ENCODE assay signal across 8 cellular contexts in the genomic region with DNA sequence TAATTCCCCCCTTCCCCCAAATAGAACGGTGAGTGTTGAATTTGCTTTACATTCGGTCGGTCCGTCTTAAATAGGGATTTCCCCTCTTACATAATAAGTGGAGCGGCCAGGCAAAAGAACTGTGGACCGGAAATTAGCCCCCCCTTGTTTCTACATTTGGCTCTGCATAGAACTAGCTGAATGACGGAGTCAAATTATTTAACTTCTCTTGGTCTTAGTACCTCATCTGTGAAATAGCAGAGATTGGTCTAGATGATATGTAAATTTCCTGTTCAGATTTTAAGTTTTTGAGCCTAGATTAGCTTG. TPM values are rescaled to one million over a fixed set of nuclear protein-coding genes. Genes with fewer than 3 reads are reported as not detected.
DNase-seq lines count a peak whose midpoint lies in the region; ATAC-seq and TF ChIP-seq lines count a peak whose summit lies in the region.

No MANE protein-coding gene starts in this region.

- no peak overlapping the region for H3K4ac ChIP-seq in mesendoderm (ENCODE audit: low read depth, low read length)

- DNase-seq in brain microvascular endothelial cell (no peak), mesendoderm (peak; percentile 14), erythroblast (lab: John Stamatoyannopoulos, UW) (no peak), MM.1S (no peak), SW 1271 (lab: John Stamatoyannopoulos, UW) (no peak)
- no peak for DNase-seq in activated CD4-positive, alpha-beta T cell treated with anti-CD3 and anti-CD28 coated beads for 36 hours

- H3K4me1 Mint-ChIP-seq in activated CD4-positive, alpha-beta T cell treated with anti-CD3 and anti-CD28 coated beads for 36 hours = peaks cover 10% of the 10 kb centered on the region

- H3K56ac ChIP-seq in mesendoderm (ENCODE audit: low read length) = peak overlapping the region; percentile 45

- H2BK15ac ChIP-seq in mesendoderm (replicated peaks; ENCODE audit: low read depth) = no peak overlapping the region

- no peaks in the 10 kb centered on the region for H3K9me3 Mint-ChIP-seq in activated CD4-positive, alpha-beta T cell treated with anti-CD3 and anti-CD28 coated beads for 36 hours (ENCODE audit: low read depth)

- H4K8ac ChIP-seq in mesendoderm (ENCODE audit: low read depth, low read length) = no peak overlapping the region

- TF ChIP-seq POLR2A in erythroblast (IDR thresholded peaks at IDR 0.05; ENCODE audit: low read length) = no peak

- H2AK5ac ChIP-seq in mesendoderm (ENCODE audit: low read length) = no peak overlapping the region

- H4K5ac ChIP-seq in mesendoderm (ENCODE audit: low read length) = no peak overlapping the region

- in situ Hi-C loops in brain microvascular endothelial cell (cut with HindIII; ENCODE audit: low pct_ligation_motif_present, low sequenced_read_pairs) = no loop called here

- TF ChIP-seq CTCF in brain microvascular endothelial cell (IDR thresholded peaks at IDR 0.05; ENCODE audit: low read depth, low read length, missing control alignments) (no peak), MM.1S (IDR thresholded peaks at IDR 0.05; ENCODE audit: low read length) (no peak)

- H3K9ac ChIP-seq in mesendoderm (ENCODE audit: low read length) (peak overlapping the region; percentile 45), MM.1S (ENCODE audit: low read length) (no peak overlapping the region)

- H3K27ac ChIP-seq in brain microvascular endothelial cell (no peak overlapping the region), mesendoderm (ENCODE audit: low read depth, low read length) (no peak overlapping the region), MM.1S (ENCODE audit: low read length) (no peak overlapping the region)

- H3K36me3 Mint-ChIP-seq in activated CD4-positive, alpha-beta T cell treated with anti-CD3 and anti-CD28 coated beads for 36 hours (ENCODE audit: low read depth) = no peaks in the 10 kb centered on the region

- H4K20me1 ChIP-seq in MM.1S (ENCODE audit: insufficient read depth, low read length) = no peaks in the 10 kb centered on the region

- no peak overlapping the region for H3K27ac Mint-ChIP-seq in activated CD4-positive, alpha-beta T cell treated with anti-CD3 and anti-CD28 coated beads for 36 hours

- intact Hi-C loops in activated CD4-positive, alpha-beta T cell treated with anti-CD3 and anti-CD28 coated beads for 36 hours (cut with DNase I, micrococcal nuclease) = no loop called here

- no peak overlapping the region for H3K4me3 Mint-ChIP-seq in activated CD4-positive, alpha-beta T cell treated with anti-CD3 and anti-CD28 coated beads for 36 hours

- ATAC-seq in GM18873 (IDR thresholded peaks at IDR 0.05; ENCODE audit: low FRiP score, unreplicated experiment) (peak; percentile 68), HG02884 (IDR thresholded peaks at IDR 0.05; ENCODE audit: unreplicated experiment) (peak; percentile 71)
- ATAC-seq in activated CD4-positive, alpha-beta T cell treated with anti-CD3 and anti-CD28 coated beads for 36 hours = no peak

- H3K18ac ChIP-seq in mesendoderm (ENCODE audit: low read length) = peak overlapping the region; percentile 54

- no peaks in the 10 kb centered on the region for H3K9me2 ChIP-seq in MM.1S (replicated peaks; ENCODE audit: insufficient read depth, low read length)

- H3K27me3 ChIP-seq in brain microvascular endothelial cell (replicated peaks) (peaks cover 2% of the 10 kb centered on the region), mesendoderm (ENCODE audit: insufficient read depth, low read length, poor library complexity) (peaks cover 3% of the 10 kb centered on the region), MM.1S (replicated peaks; ENCODE audit: insufficient read depth, low read length) (no peaks in the 10 kb centered on the region)

- POLR2A ChIA-PET in activated CD4-positive, alpha-beta T cell treated with anti-CD3 and anti-CD28 coated beads for 36 hours (lab: Charles Lee) = no interaction called here

- no peaks in the 10 kb centered on the region for H3K79me1 ChIP-seq in mesendoderm (ENCODE audit: low read length)

- H2AFZ ChIP-seq in MM.1S (ENCODE audit: low read length) = no peak overlapping the region

- H3K4me3 ChIP-seq in brain microvascular endothelial cell (ENCODE audit: low read depth, low read length) (peak overlapping the region; percentile 69), mesendoderm (ENCODE audit: low read length) (no peak overlapping the region), MM.1S (ENCODE audit: low read length) (no peak overlapping the region)

- H3K36me3 ChIP-seq in brain microvascular endothelial cell (replicated peaks) (no peaks in the 10 kb centered on the region), mesendoderm (ENCODE audit: control insufficient read depth, insufficient read depth, low read length) (no peaks in the 10 kb centered on the region), MM.1S (replicated peaks; ENCODE audit: insufficient read depth, low read length) (no peaks in the 10 kb centered on the region)

- no peak overlapping the region for H3K23ac ChIP-seq in mesendoderm (ENCODE audit: low read length)

- CTCF ChIA-PET in activated CD4-positive, alpha-beta T cell treated with anti-CD3 and anti-CD28 coated beads for 36 hours (lab: Charles Lee) = no interaction called here

- H3F3A ChIP-seq in MM.1S (ENCODE audit: insufficient read depth, low read length) = no peaks in the 10 kb centered on the region

- no peak overlapping the region for H2BK5ac ChIP-seq in mesendoderm (ENCODE audit: low read length)

- H3K27me3 Mint-ChIP-seq in activated CD4-positive, alpha-beta T cell treated with anti-CD3 and anti-CD28 coated beads for 36 hours = peaks cover 59% of the 10 kb centered on the region

- H2BK120ac ChIP-seq in mesendoderm (ENCODE audit: low read depth, low read length) = no peak overlapping the region

- H3K9me3 ChIP-seq in MM.1S (replicated peaks; ENCODE audit: insufficient read depth, low read length) = no peaks in the 10 kb centered on the region

- no CpG with 5 or more reads among the region's 7 CpGs for WGBS in mesendoderm (ENCODE audit: extremely low coverage, insufficient coverage, low lambda C conversion rate)

- no peaks in the 10 kb centered on the region for H3K4me1 ChIP-seq in mesendoderm (ENCODE audit: control insufficient read depth, low read depth, low read length)
- no peaks in the 10 kb centered on the region for H3K4me1 ChIP-seq in MM.1S (ENCODE audit: low read length)

- H3K4me2 ChIP-seq in mesendoderm (ENCODE audit: low read length) = peak overlapping the region; percentile 32
- no peak overlapping the region for H3K4me2 ChIP-seq in MM.1S (ENCODE audit: low read depth, low read length)

- no peaks in the 10 kb centered on the region for H3K79me2 ChIP-seq in mesendoderm (ENCODE audit: control insufficient read depth, insufficient read depth, low read length)
- no peaks in the 10 kb centered on the region for H3K79me2 ChIP-seq in MM.1S (ENCODE audit: low read length)

RNA-seq across cellular contexts. Expression of a gene that starts 1.3 kb away (rescaled TPM):
- polyA plus RNA-seq in mesendoderm (2013, experiment 1 of 2) = 0.60 TPM
- 0.80 TPM for polyA plus RNA-seq in mesendoderm (2013, experiment 2 of 2)
- under 1 TPM; 0.27 to 0.39 TPM for total RNA-seq in activated CD4-positive, alpha-beta T cell treated with anti-CD3 and anti-CD28 coated beads for 36 hours

RNA-seq across cellular contexts. Expression of a gene that starts 14.3 kb away (rescaled TPM):
- 18.3 TPM for polyA plus RNA-seq in mesendoderm (2013, experiment 1 of 2)
- 18.0 TPM for polyA plus RNA-seq in mesendoderm (2013, experiment 2 of 2)
- total RNA-seq in activated CD4-positive, alpha-beta T cell treated with anti-CD3 and anti-CD28 coated beads for 36 hours = 10 to 100 TPM; 12.0 to 14.1 TPM

RNA-seq across cellular contexts. Expression of a gene that starts 32.3 kb away (rescaled TPM):
- 0.06 TPM for polyA plus RNA-seq in mesendoderm (2013, experiment 1 of 2)
- polyA plus RNA-seq in mesendoderm (2013, experiment 2 of 2) = 0.06 TPM
- under 1 TPM; 0.14 to 0.16 TPM for total RNA-seq in activated CD4-positive, alpha-beta T cell treated with anti-CD3 and anti-CD28 coated beads for 36 hours
